In the genomic region with DNA sequence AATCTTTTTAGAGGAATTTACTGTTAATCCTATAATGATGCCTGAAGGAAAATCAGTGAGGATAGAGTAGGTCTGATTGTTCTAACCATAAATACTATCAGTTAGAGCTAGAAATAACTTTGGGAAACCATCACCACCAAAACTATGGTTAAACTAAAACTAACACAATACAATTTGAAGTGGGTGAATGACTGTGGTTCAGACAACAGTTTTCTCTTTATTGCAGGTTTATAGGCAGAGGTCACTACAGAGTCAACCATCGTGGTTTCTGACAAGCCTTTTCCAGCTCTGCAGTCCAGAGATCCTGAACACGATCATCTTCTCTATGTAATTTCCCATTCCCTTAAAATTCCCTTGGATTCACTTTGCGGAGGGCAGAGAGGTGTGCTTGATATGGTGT, we compare ENCODE assay signal across 22 cellular contexts.
"Had no signal": no experiment of that assay in that cellular context is flagged by ENCODE, and none has a peak within 500 bp of the region (broad histone marks: within the 10 kb centered on the region; RNA-seq: fewer than 3 reads in every experiment).

No MANE protein-coding gene starts in this region.

- H2AFZ ChIP-seq: hepatocyte had no signal

- H3K27me3 ChIP-seq: brain microvascular endothelial cell, dorsolateral prefrontal cortex, gastrocnemius medialis, hepatocyte, right lobe of liver, uterus had no signal

- H3K4me1 ChIP-seq: gastrocnemius medialis, right lobe of liver, uterus had no signal

- H3K4me2 ChIP-seq: hepatocyte had no signal

- H3K79me2 ChIP-seq: hepatocyte had no signal

- DNase-seq: activated CD4-positive, alpha-beta T cell treated with anti-CD3 and anti-CD28 coated beads for 36 hours; activated CD4-positive, CD25-positive, alpha-beta regulatory T cell; activated naive CD4-positive, alpha-beta T cell; activated T-cell treated with anti-CD3 and anti-CD28 coated beads for 4 hours; activated T-cell treated with anti-CD3 and anti-CD28 coated beads, Interleukin-2, amount 50 U/mL, for 72 hours; brain microvascular endothelial cell; dorsolateral prefrontal cortex; effector memory CD4-positive, alpha-beta T cell; gastrocnemius medialis; left cardiac atrium; posterior cingulate gyrus; right lobe of liver; stimulated activated CD4-positive, alpha-beta T cell treated with anti-CD3 and anti-CD28 coated beads, Interleukin-12 subunit alpha, Interleukin-12 subunit beta, amount 100 ng/mL, for 4 hours; stimulated activated CD4-positive, alpha-beta T cell treated with anti-CD3 and anti-CD28 coated beads, Interleukin-4, amount 100 ng/mL, for 24 hours; substantia nigra; uterus had no signal

- H3K9me3 ChIP-seq: gastrocnemius medialis had no signal

- H3K4me3 ChIP-seq: coronary artery, dorsolateral prefrontal cortex, gastrocnemius medialis, hepatocyte, right lobe of liver, skin epidermis, uterus had no signal

- H3K27ac ChIP-seq: brain microvascular endothelial cell, coronary artery, dorsolateral prefrontal cortex, gastrocnemius medialis, hepatocyte, right lobe of liver, skin epidermis, uterus had no signal

- H3K36me3 ChIP-seq: brain microvascular endothelial cell, gastrocnemius medialis, right lobe of liver, uterus had no signal

- FAIRE-seq: keratinocyte had no signal

- ATAC-seq: activated CD4-positive, alpha-beta T cell treated with anti-CD3 and anti-CD28 coated beads for 36 hours; activated naive CD4-positive, alpha-beta T cell treated with anti-CD3 and anti-CD28 coated beads, Interleukin-2, amount 50 U/mL, for 72 hours; activated T-cell treated with anti-CD3 and anti-CD28 coated beads, Interleukin-2, amount 50 U/mL, for 72 hours; gastrocnemius medialis; left cardiac atrium; right lobe of liver; stimulated activated effector memory CD8-positive, alpha-beta T cell treated with anti-CD3 and anti-CD28 coated beads, Interleukin-12 subunit alpha, Interleukin-12 subunit beta, amount 100 ng/mL, for 72 hours had no signal
